30 cellular contexts compared by ENCODE assay signal in the genomic region with DNA sequence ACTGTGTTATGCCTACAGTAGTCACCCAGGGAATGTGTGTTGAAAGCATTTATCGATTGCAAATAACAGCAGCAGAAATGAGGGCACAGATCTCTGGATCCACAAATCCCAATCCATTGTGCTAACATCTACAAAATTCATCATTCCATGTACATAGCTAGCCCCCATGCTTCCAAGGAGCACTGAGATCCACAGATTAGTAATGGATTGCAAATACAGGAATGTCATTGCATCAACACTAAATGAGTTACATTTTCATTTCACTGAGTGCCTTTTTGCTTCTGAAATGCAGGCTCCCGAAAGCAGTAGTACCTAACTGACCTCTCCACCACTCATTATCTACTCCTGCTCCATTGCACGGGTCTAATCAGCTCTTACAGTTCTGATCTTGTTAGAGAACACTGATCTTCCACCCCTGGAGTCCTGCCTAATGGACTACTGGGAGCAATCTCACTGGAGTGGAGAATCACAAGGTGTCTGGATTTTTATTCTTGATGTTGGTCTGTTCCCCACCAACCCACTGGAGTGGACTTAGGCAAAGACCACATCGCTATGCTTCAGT. TPM values are rescaled to one million over a fixed set of nuclear protein-coding genes. Genes with fewer than 3 reads are reported as not detected.
"Had no signal": no experiment of that assay in that cellular context is flagged by ENCODE, and none has a peak within 500 bp of the region (broad histone marks: within the 10 kb centered on the region; RNA-seq: fewer than 3 reads in every experiment).

No MANE protein-coding gene starts in this region.

- H3K4me2 ChIP-seq: neural progenitor cell had no signal

- H3K9me3 ChIP-seq: left lung, lower lobe of right lung, pancreas, prostate gland, stomach, testis, thyroid gland, transverse colon, upper lobe of right lung had no signal

- DNase-seq: hypothalamus; immature natural killer cell; kidney; left colon; left lung; lower lobe of right lung; mammary epithelial cell; mesenchymal stem cell; naive B cell; natural killer cell; nephron progenitor cell; pancreas; posterior cingulate gyrus; retina; right cardiac atrium; stimulated activated CD4-positive, alpha-beta T cell treated with anti-CD3 and anti-CD28 coated beads, Interleukin-12 subunit alpha, Interleukin-12 subunit beta, amount 100 ng/mL, for 4 hours; stimulated activated CD4-positive, alpha-beta T cell treated with anti-CD3 and anti-CD28 coated beads, Interleukin-15, amount 100 ng/mL, for 24 hours; stimulated activated CD4-positive, alpha-beta T cell treated with anti-CD3 and anti-CD28 coated beads, Interleukin-2, amount 100 ng/mL, for 24 hours; stimulated activated CD4-positive, alpha-beta T cell treated with anti-CD3 and anti-CD28 coated beads, Interleukin-4, amount 100 ng/mL, for 1 hour; stimulated activated naive B cell treated with anti-CD40 and anti-IgM and Interleukin-4, amounts not matched to agents 10 μg/mL and 1 μg/mL and 100 μg/mL, for 72 hours; stimulated activated naive CD8-positive, alpha-beta T cell treated with anti-CD3 and anti-CD28 coated beads, Interleukin-15, Interleukin-2, amounts not matched to agents 100 U/mL and 50 U/mL, for 24 hours; stomach; testis; thyroid gland; transverse colon; upper lobe of right lung had no signal

- H3K27me3 ChIP-seq: left lung, neural progenitor cell, pancreas, stomach, testis, thyroid gland, transverse colon, upper lobe of right lung had no signal

- H3K4me3 ChIP-seq: left lung, lower lobe of right lung, neural progenitor cell, pancreas, prostate gland, skin epidermis, stomach, testis, thyroid gland, transverse colon, upper lobe of right lung had no signal

- H3K4me1 ChIP-seq: left lung, lower lobe of right lung, neural progenitor cell, pancreas, prostate gland, stomach, testis, transverse colon, upper lobe of right lung had no signal

- H3K36me3 ChIP-seq: left lung, lower lobe of right lung, neural progenitor cell, pancreas, prostate gland, stomach, thyroid gland, transverse colon, upper lobe of right lung had no signal

- H2AFZ ChIP-seq: neural progenitor cell had no signal

- H3K9ac ChIP-seq: neural progenitor cell had no signal

- H3K27ac ChIP-seq: left lung, lower lobe of right lung, neural progenitor cell, pancreas, prostate gland, skin epidermis, stomach, testis, thyroid gland, transverse colon, upper lobe of right lung had no signal

RNA-seq across cellular contexts. Expression of gene ASTN1, which starts 30.5 kb away (rescaled TPM):
- total RNA-seq: mononuclear cell, natural killer cell had no signal
- polyA plus RNA-seq: immature natural killer cell had no signal

RNA-seq across cellular contexts. Expression of gene BRINP2, which starts 36.7 kb away (rescaled TPM):
- total RNA-seq: kidney, lower lobe of right lung, mammary epithelial cell, mononuclear cell, natural killer cell, thyroid gland, transverse colon, upper lobe of right lung had no signal
- polyA plus RNA-seq: immature natural killer cell had no signal
